ENCODE assay signal across 8 cellular contexts in genomic region chr5:177456591-177456964, GRCh38. TPM values are rescaled to one million over a fixed set of nuclear protein-coding genes. Genes with fewer than 3 reads are reported as not detected.
DNase-seq lines count a peak whose midpoint lies in the region; ATAC-seq and TF ChIP-seq lines count a peak whose summit lies in the region.

No MANE protein-coding gene starts in this region.

- POLR2A ChIA-PET in MCF 10A (lab: Yijun Ruan, JAX): interaction anchor here (1.4 to 12.7 kb wide), 3 partner anchors 11 to 53 kb away, joined by 9 to 202 read pairs (median 44); partner anchors contain the start of genes PDLIM7, PFN3 and PRR7
- POLR2A ChIA-PET in activated CD4-positive, alpha-beta memory T cell treated with anti-CD3 and anti-CD28 coated beads for 36 hours (lab: Charles Lee): interaction anchor here (1.2 to 1.7 kb wide), 6 partner anchors 9 to 142 kb away, joined by 3 to 5 read pairs (median 4); partner anchors contain the start of genes GRK6 and PDLIM7

- no peak for ATAC-seq in lower lobe of right lung

- WGBS in mammary epithelial cell (ENCODE audit: low coverage, missing lambda C conversion rate): 34% methylated on average over 7 of the region's 12 CpGs
- 38 to 41% methylated on average over 11 to 12 of the region's 12 CpGs for WGBS in thyroid gland, 2 donors

- DNase-seq in MCF 10A (ENCODE audit: unreplicated experiment) (no peak), mammary epithelial cell (no peak), lower lobe of right lung (no peak), tibial artery (no peak), G401 (ENCODE audit: low spot score) (no peak), HuH-7.5 (ENCODE audit: low spot score) (no peak), thyroid gland (no peak)
- no peak for DNase-seq in activated CD4-positive, alpha-beta memory T cell treated with anti-CD3 and anti-CD28 coated beads for 36 hours

- H3K27me3 ChIP-seq in mammary epithelial cell (ENCODE audit: insufficient read depth, low read length) (no peaks in the 10 kb centered on the region), lower lobe of right lung (ENCODE audit: low read depth) (peaks cover 6% of the 10 kb centered on the region), tibial artery (peaks cover 0 to 16% of the 10 kb centered on the region in 2 donors), thyroid gland (no peaks in the 10 kb centered on the region)

- intact Hi-C loops in MCF 10A (cut with micrococcal nuclease) (no loop called here), mammary epithelial cell (cut with micrococcal nuclease) (loop anchor here (1.0 kb wide), 2 partner anchors 40 to 105 kb away; partner anchors contain the start of gene LMAN2), lower lobe of right lung (cut with DNase I) (loop anchor here (10.0 kb wide), 1 partner anchor 52 kb away; the partner anchor contains the start of genes F12 and PFN3), tibial artery (cut with DNase I; ENCODE audit: low total_unique reads) (loop anchor here (2.0 kb wide), 1 partner anchor 36 kb away; no protein-coding TSS in a partner anchor), thyroid gland (cut with DNase I) (loop anchor here (2.0 to 5.0 kb wide), 3 partner anchors 42 to 139 kb away; no protein-coding TSS in a partner anchor)
- intact Hi-C loops in activated CD4-positive, alpha-beta memory T cell treated with anti-CD3 and anti-CD28 coated beads for 36 hours (cut with micrococcal nuclease): loop anchor here (1.0 to 2.0 kb wide), 3 partner anchors 16 to 323 kb away; partner anchors contain the start of genes DBN1 and NSD1

- TF ChIP-seq CTCF in MCF 10A (IDR thresholded peaks at IDR 0.05; ENCODE audit: unreplicated experiment): no peak
- TF ChIP-seq CTCF in mammary epithelial cell (conservative IDR thresholded peaks at IDR 0.05 in 1 of 2, IDR thresholded peaks at IDR 0.05 in 1 of 2; ENCODE audit: extremely low read depth in 1 of 2, insufficient read depth in 1 of 2, low read depth in 1 of 2, low read length in 2 of 2): no peak
- TF ChIP-seq CTCF in lower lobe of right lung (IDR thresholded peaks at IDR 0.05): no peak
- TF ChIP-seq CTCF in tibial artery (IDR thresholded peaks at IDR 0.05): no peak
- no peak for TF ChIP-seq CTCF in thyroid gland (IDR thresholded peaks at IDR 0.05)

- no peak overlapping the region for H3K4me2 ChIP-seq in mammary epithelial cell (ENCODE audit: insufficient read depth, low read depth, low read length)

- H3K27ac ChIP-seq in mammary epithelial cell (ENCODE audit: insufficient read depth, low read depth, low read length) (no peak overlapping the region), lower lobe of right lung (peak overlapping the region; percentile 76), tibial artery (peak overlapping the region; percentile 62 to 79), thyroid gland (no peak overlapping the region)

- H3K79me2 ChIP-seq in mammary epithelial cell (ENCODE audit: insufficient read depth, low read length): no peaks in the 10 kb centered on the region

- H3K36me3 ChIP-seq in mammary epithelial cell (ENCODE audit: insufficient read depth, low read length): no peaks in the 10 kb centered on the region
- peaks cover 19% of the 10 kb centered on the region for H3K36me3 ChIP-seq in lower lobe of right lung
- peaks cover 0 to 30% (median 27%) of the 10 kb centered on the region in 3 donors for H3K36me3 ChIP-seq in tibial artery
- peaks cover 12 to 14% of the 10 kb centered on the region in 2 donors for H3K36me3 ChIP-seq in thyroid gland

- no peak overlapping the region for H3K9ac ChIP-seq in mammary epithelial cell (ENCODE audit: insufficient read depth, low read length)

- H3K4me3 ChIP-seq in mammary epithelial cell (replicated peaks in 1 of 3; ENCODE audit: insufficient read depth in 1 of 3, low read depth in 2 of 3, low read length in 3 of 3): no peak overlapping the region
- H3K4me3 ChIP-seq in lower lobe of right lung: peak overlapping the region; percentile 79
- H3K4me3 ChIP-seq in tibial artery: no peak overlapping the region
- H3K4me3 ChIP-seq in thyroid gland (replicated peaks in 1 of 3): no peak overlapping the region

- TF ChIP-seq POLR2A in thyroid gland (IDR thresholded peaks at IDR 0.05): no peak

- H3K9me3 ChIP-seq in mammary epithelial cell (replicated peaks; ENCODE audit: insufficient read depth, low read length): no peaks in the 10 kb centered on the region
- no peaks in the 10 kb centered on the region for H3K9me3 ChIP-seq in lower lobe of right lung
- H3K9me3 ChIP-seq in tibial artery: no peaks in the 10 kb centered on the region
- H3K9me3 ChIP-seq in thyroid gland: no peaks in the 10 kb centered on the region

- dilution Hi-C loops in mammary epithelial cell (cut with HindIII; ENCODE audit: low sequenced_read_pairs): no loop called here

- in situ Hi-C loops in mammary epithelial cell (cut with MboI; ENCODE audit: low sequenced_read_pairs in 2 of 2): loop anchor here (5.0 to 10.0 kb wide), 3 partner anchors 54 to 132 kb away; partner anchors contain the start of gene PFN3 (in 1 of the 2)
- in situ Hi-C loops in G401 (cut with HindIII; ENCODE audit: low sequenced_read_pairs): no loop called here

- H3K4me1 ChIP-seq in mammary epithelial cell (ENCODE audit: insufficient read depth, low read length): peaks cover 38% of the 10 kb centered on the region
- H3K4me1 ChIP-seq in lower lobe of right lung: peaks cover 31% of the 10 kb centered on the region
- peaks cover 0 to 45% (median 31%) of the 10 kb centered on the region in 4 donors for H3K4me1 ChIP-seq in tibial artery
- H3K4me1 ChIP-seq in thyroid gland: peaks cover 10 to 15% of the 10 kb centered on the region in 2 donors

- no peaks in the 10 kb centered on the region for H3K27me3 Mint-ChIP-seq in MCF 10A (ENCODE audit: insufficient read depth, unreplicated experiment)
- no peaks in the 10 kb centered on the region for H3K27me3 Mint-ChIP-seq in activated CD4-positive, alpha-beta memory T cell treated with anti-CD3 and anti-CD28 coated beads for 36 hours

- BruUV-seq in MCF 10A (replicated peaks; lab: Mats Ljungman, UMichigan) (no TSS peak), mammary epithelial cell (replicated peaks; lab: Mats Ljungman, UMichigan) (no TSS peak)

- H3K4me3 Mint-ChIP-seq in MCF 10A (ENCODE audit: unreplicated experiment): peak overlapping the region; percentile 70
- H3K4me3 Mint-ChIP-seq in activated CD4-positive, alpha-beta memory T cell treated with anti-CD3 and anti-CD28 coated beads for 36 hours: no peak overlapping the region

- peaks cover 41% of the 10 kb centered on the region for H3K36me3 Mint-ChIP-seq in MCF 10A (ENCODE audit: insufficient read depth, unreplicated experiment)
- H3K36me3 Mint-ChIP-seq in activated CD4-positive, alpha-beta memory T cell treated with anti-CD3 and anti-CD28 coated beads for 36 hours: no peaks in the 10 kb centered on the region

- H3K27ac Mint-ChIP-seq in MCF 10A (ENCODE audit: low read depth, unreplicated experiment): no peak overlapping the region
- peak overlapping the region; percentile 75 for H3K27ac Mint-ChIP-seq in activated CD4-positive, alpha-beta memory T cell treated with anti-CD3 and anti-CD28 coated beads for 36 hours

- peaks cover 6% of the 10 kb centered on the region for H3K4me1 Mint-ChIP-seq in MCF 10A (ENCODE audit: insufficient read depth, unreplicated experiment)
- peaks cover 13% of the 10 kb centered on the region for H3K4me1 Mint-ChIP-seq in activated CD4-positive, alpha-beta memory T cell treated with anti-CD3 and anti-CD28 coated beads for 36 hours (ENCODE audit: low read depth)

- CTCF ChIA-PET in MCF 10A (lab: Yijun Ruan, JAX): interaction anchor here (0.6 to 15.3 kb wide), 26 partner anchors 8 to 343 kb away, joined by 3 to 277 read pairs (median 6); partner anchors contain the start of genes PFN3 and PRR7
- CTCF ChIA-PET in mammary epithelial cell (lab: Charles Lee; ENCODE audit: low non-redundant PET): no interaction called here
- CTCF ChIA-PET in activated CD4-positive, alpha-beta memory T cell treated with anti-CD3 and anti-CD28 coated beads for 36 hours (lab: Charles Lee): interaction anchor here (1.0 to 29.1 kb wide), 21 partner anchors 9 to 343 kb away, joined by 3 to 624 read pairs (median 10); partner anchors contain the start of genes F12, GRK6, PDLIM7 and PFN3

- no peaks in the 10 kb centered on the region for H4K20me1 ChIP-seq in mammary epithelial cell (ENCODE audit: insufficient read depth, low read length)

- no peak overlapping the region for H2AFZ ChIP-seq in mammary epithelial cell (ENCODE audit: low read depth, low read length)

- no peaks in the 10 kb centered on the region for H3K9me3 Mint-ChIP-seq in MCF 10A (ENCODE audit: unreplicated experiment)
- no peaks in the 10 kb centered on the region for H3K9me3 Mint-ChIP-seq in activated CD4-positive, alpha-beta memory T cell treated with anti-CD3 and anti-CD28 coated beads for 36 hours

RNA-seq across cellular contexts. Expression of gene PRR7, which starts 10.0 kb away (rescaled TPM):
- total RNA-seq in MCF 10A (2022) (15.0 and 23.2 TPM in 2 replicates), mammary epithelial cell (10 to 100 TPM; 13.9 to 23.3 TPM), lower lobe of right lung (1.7 TPM), thyroid gland (1 to 10 TPM; 1.4 to 4.7 (median 4.2) TPM)
- polyA plus RNA-seq in mammary epithelial cell: 14.2 TPM
- polyA minus RNA-seq in mammary epithelial cell: 1.2 TPM
- total RNA-seq in activated CD4-positive, alpha-beta memory T cell treated with anti-CD3 and anti-CD28 coated beads for 36 hours: 10 to 100 TPM; 13.3 to 13.6 TPM
- 19.5 and 30.8 TPM in 2 replicates for total RNA-seq in G401 (2014; rRNA removed; shearing (Covaris generic))

RNA-seq across cellular contexts. Expression of gene DBN1, which starts 16.9 kb away (rescaled TPM):
- total RNA-seq in MCF 10A (2022) (149 and 165 TPM in 2 replicates), mammary epithelial cell (100 to 1,000 TPM in 1 of 2 donors, 10 to 100 TPM in 1; 80.3 to 107 TPM), lower lobe of right lung (23.1 TPM), thyroid gland (10 to 100 TPM; 61.4 to 98.8 (median 68.0) TPM)
- polyA plus RNA-seq in mammary epithelial cell: 35.0 TPM
- polyA minus RNA-seq in mammary epithelial cell: 42.0 TPM
- total RNA-seq in activated CD4-positive, alpha-beta memory T cell treated with anti-CD3 and anti-CD28 coated beads for 36 hours: 10 to 100 TPM; 12.1 to 15.9 TPM
- 295 and 370 TPM in 2 replicates for total RNA-seq in G401 (2014; rRNA removed; shearing (Covaris generic))

RNA-seq across cellular contexts. Expression of gene GRK6, which starts 30.1 kb away (rescaled TPM):
- total RNA-seq in MCF 10A (2022) (45.2 and 52.0 TPM in 2 replicates), mammary epithelial cell (10 to 100 TPM; 25.8 to 39.1 TPM), lower lobe of right lung (59.4 TPM), thyroid gland (10 to 100 TPM; 14.0 to 27.8 (median 18.8) TPM)
- polyA plus RNA-seq in mammary epithelial cell: 28.7 TPM
- polyA minus RNA-seq in mammary epithelial cell: 11.4 TPM
- total RNA-seq in activated CD4-positive, alpha-beta memory T cell treated with anti-CD3 and anti-CD28 coated beads for 36 hours: 100 to 1,000 TPM; 177 to 178 TPM
- total RNA-seq in G401 (2014; rRNA removed; shearing (Covaris generic)): 58.6 and 62.3 TPM in 2 replicates

RNA-seq across cellular contexts. Expression of gene PDLIM7, which starts 40.8 kb away (rescaled TPM):
- 164 and 257 TPM in 2 replicates for total RNA-seq in MCF 10A (2022)
- total RNA-seq in mammary epithelial cell: 100 to 1,000 TPM; 235 to 259 TPM
- polyA plus RNA-seq in mammary epithelial cell: 103 TPM
- 95.3 TPM for polyA minus RNA-seq in mammary epithelial cell
- total RNA-seq in activated CD4-positive, alpha-beta memory T cell treated with anti-CD3 and anti-CD28 coated beads for 36 hours: 10 to 100 TPM; 50.2 to 56.6 TPM
- 47.1 TPM for total RNA-seq in lower lobe of right lung
- total RNA-seq in G401 (2014; rRNA removed; shearing (Covaris generic)): 297 and 299 TPM in 2 replicates
- 10 to 100 TPM; 23.2 to 52.4 (median 34.8) TPM for total RNA-seq in thyroid gland

RNA-seq across cellular contexts. Expression of gene F12, which starts 47.2 kb away (rescaled TPM):
- total RNA-seq in MCF 10A (2022): 13.6 and 16.5 TPM in 2 replicates
- total RNA-seq in mammary epithelial cell: 1 to 10 TPM; 4.3 to 5.7 TPM
- polyA plus RNA-seq in mammary epithelial cell: 5.4 TPM
- polyA minus RNA-seq in mammary epithelial cell: 0.88 TPM
- total RNA-seq in activated CD4-positive, alpha-beta memory T cell treated with anti-CD3 and anti-CD28 coated beads for 36 hours: 1 to 10 TPM; 5.1 to 5.9 TPM
- total RNA-seq in lower lobe of right lung: 0.80 TPM
- 3.1 and 11.4 TPM in 2 replicates for total RNA-seq in G401 (2014; rRNA removed; shearing (Covaris generic))
- total RNA-seq in thyroid gland: 1 to 10 TPM in 2 of 4 donors, under 1 TPM in 1, not detected in 1; 0.42 to 2.6 (median 1.1) TPM

Comparison
In these comparisons a context has a peak if more than half of its experiments do, and no peak if none do; other contexts are left out.
1. H3K27ac ChIP-seq: peak in lower lobe of right lung (single experiment) and tibial artery (2 of 2); none in mammary epithelial cell (single experiment) and thyroid gland (0 of 3).